ENCODE assay signal across 19 cellular contexts in the genomic region with DNA sequence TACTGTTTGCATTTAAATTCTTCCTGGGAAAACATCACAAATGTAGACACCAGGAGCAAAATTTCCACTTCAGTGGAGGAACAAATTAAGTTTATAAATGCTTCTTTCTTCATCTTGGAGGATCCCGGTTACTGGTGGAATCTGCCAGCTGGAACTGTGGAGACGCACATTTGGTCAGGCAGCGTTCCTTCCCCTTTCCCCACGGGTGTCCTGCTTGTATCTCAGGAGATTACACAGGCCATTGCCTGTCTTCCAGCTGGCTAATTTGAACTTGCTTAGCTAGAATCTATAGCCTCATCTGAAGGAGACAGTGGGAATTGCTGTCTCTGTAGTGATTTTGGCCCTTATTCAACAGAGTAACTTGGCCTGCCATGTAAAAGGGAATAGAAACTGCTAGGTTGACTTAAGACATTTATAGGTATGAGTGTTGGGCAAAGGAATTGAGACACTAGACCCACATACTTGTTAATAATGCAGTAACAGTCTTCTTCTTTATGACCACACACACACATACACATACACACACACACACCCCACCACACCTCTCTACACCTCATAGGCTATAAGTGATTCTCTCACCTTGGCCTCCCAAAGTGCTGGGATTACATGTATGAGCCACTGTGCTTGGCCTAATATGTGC. TPM values are rescaled to one million over a fixed set of nuclear protein-coding genes. Genes with fewer than 3 reads are reported as not detected.
A peak's percentile ranks its signal among the peaks of the same experiment; 100 is the strongest.
DNase-seq lines count a peak whose midpoint lies in the region; ATAC-seq and TF ChIP-seq lines count a peak whose summit lies in the region.
"Had no signal": no experiment of that assay in that cellular context is flagged by ENCODE, and none has a peak within 500 bp of the region (broad histone marks: within the 10 kb centered on the region; RNA-seq: fewer than 3 reads in every experiment).

No MANE protein-coding gene starts in this region.

- H3K27ac Mint-ChIP-seq in stimulated activated effector memory CD8-positive, alpha-beta T cell treated with anti-CD3 and anti-CD28 coated beads, Interleukin-12 subunit alpha, Interleukin-12 subunit beta, amount 100 ng/mL, for 72 hours = no peak overlapping the region
- H3K27ac Mint-ChIP-seq: HFFc6 had no signal

- H3F3A ChIP-seq in Loucy (ENCODE audit: low read depth) = no peaks in the 10 kb centered on the region

- DNase-seq in NOMO-1 (lab: John Stamatoyannopoulos, UW; ENCODE audit: unreplicated experiment in 2 of 2) (peak; percentile 1 to 34), NOMO-1 treated with dmso at 0.1 percent for 144 hours (lab: John Stamatoyannopoulos, UW; ENCODE audit: unreplicated experiment) (no peak), cerebellar cortex (ENCODE audit: low spot score) (peak; percentile 44), occipital lobe (lab: John Stamatoyannopoulos, UW) (no peak), HPDE6-E6E7 (ENCODE audit: extremely low spot score) (no peak)
- DNase-seq in stimulated activated effector memory CD8-positive, alpha-beta T cell treated with anti-CD3 and anti-CD28 coated beads, Interleukin-12 subunit alpha, Interleukin-12 subunit beta, amount 100 ng/mL, for 72 hours (ENCODE audit: low spot score in 2 of 2) = no peak
- DNase-seq in stimulated activated CD4-positive, alpha-beta T cell treated with anti-CD3 and anti-CD28 coated beads, Interleukin-2, amount 100 ng/mL, for 48 hours = no peak
- DNase-seq: HFFc6, KG1, NCI-H1105 treated with DMSO at 0.1 percent for 48 hours, NCI-H187, NCI-H446, NCI-H748 treated with DMSO at 0.1 percent for 48 hours had no signal

- no peaks in the 10 kb centered on the region for H3K36me3 ChIP-seq in Loucy (ENCODE audit: insufficient read depth, low read length)
- H3K36me3 ChIP-seq: SJSA1 had no signal

- H3K9ac ChIP-seq in Loucy (ENCODE audit: low read depth, low read length, poor library complexity, severe bottlenecking) = no peak overlapping the region

- no peaks in the 10 kb centered on the region for H3K27me3 ChIP-seq in Loucy (ENCODE audit: insufficient read depth, low read length, poor library complexity, severe bottlenecking)

- no peaks in the 10 kb centered on the region for H4K20me1 ChIP-seq in Loucy (ENCODE audit: insufficient read depth, low read length, poor library complexity, severe bottlenecking)

- H3K79me2 ChIP-seq in Loucy (ENCODE audit: insufficient read depth, low read length) = no peaks in the 10 kb centered on the region

- H3K4me1 Mint-ChIP-seq in stimulated activated effector memory CD8-positive, alpha-beta T cell treated with anti-CD3 and anti-CD28 coated beads, Interleukin-12 subunit alpha, Interleukin-12 subunit beta, amount 100 ng/mL, for 72 hours = no peaks in the 10 kb centered on the region

- H3K4me2 ChIP-seq in Loucy (ENCODE audit: low read depth, low read length, poor library complexity, severe bottlenecking) = no peak overlapping the region
- H3K4me2 ChIP-seq: GM23338 had no signal

- no peak overlapping the region for H3K4me3 ChIP-seq in Loucy (ENCODE audit: low read length, poor library complexity, severe bottlenecking)
- H3K4me3 ChIP-seq: GM23338, SJSA1 had no signal

- peak; percentile 36 for ATAC-seq in stimulated activated effector memory CD8-positive, alpha-beta T cell treated with anti-CD3 and anti-CD28 coated beads, Interleukin-12 subunit alpha, Interleukin-12 subunit beta, amount 100 ng/mL, for 72 hours
- ATAC-seq: GM23338 had no signal

- H3K9me3 Mint-ChIP-seq in stimulated activated effector memory CD8-positive, alpha-beta T cell treated with anti-CD3 and anti-CD28 coated beads, Interleukin-12 subunit alpha, Interleukin-12 subunit beta, amount 100 ng/mL, for 72 hours = no peaks in the 10 kb centered on the region
- H3K9me3 Mint-ChIP-seq: GM23338, HFFc6 had no signal

- H2AFZ ChIP-seq in Loucy (ENCODE audit: low read length) = 0 out of 2 replicates have a peak overlapping the region, but pooled peaks have one; percentile 46
- H2AFZ ChIP-seq: GM23338 had no signal

- H3K9me2 ChIP-seq in Loucy (replicated peaks; ENCODE audit: low read depth, low read length) = no peaks in the 10 kb centered on the region

- H3K9me3 ChIP-seq in Loucy (ENCODE audit: insufficient read depth, low read depth, low read length) = no peaks in the 10 kb centered on the region

- H3K4me1 ChIP-seq in Loucy (ENCODE audit: insufficient read depth, low read length, poor library complexity, severe bottlenecking) = peaks cover under 1% of the 10 kb centered on the region
- H3K4me1 ChIP-seq: SJSA1 had no signal

- no peak for TF ChIP-seq CTCF in Loucy (conservative IDR thresholded peaks at IDR 0.05; ENCODE audit: low read length)

- H3K36me3 Mint-ChIP-seq in stimulated activated effector memory CD8-positive, alpha-beta T cell treated with anti-CD3 and anti-CD28 coated beads, Interleukin-12 subunit alpha, Interleukin-12 subunit beta, amount 100 ng/mL, for 72 hours = no peaks in the 10 kb centered on the region

- H3K4me3 Mint-ChIP-seq in stimulated activated effector memory CD8-positive, alpha-beta T cell treated with anti-CD3 and anti-CD28 coated beads, Interleukin-12 subunit alpha, Interleukin-12 subunit beta, amount 100 ng/mL, for 72 hours = no peak overlapping the region
- H3K4me3 Mint-ChIP-seq: GM23338, HFFc6 had no signal

RNA-seq across cellular contexts. Expression of gene TSBP1, which starts 34.4 kb away (rescaled TPM):
- not detected for total RNA-seq in occipital lobe
- total RNA-seq: A172, GM23338, HFFc6, MCF 10A, RPMI7951, SJSA1 had no signal

Comparison
In these comparisons a context has a peak if more than half of its experiments do, and no peak if none do; other contexts are left out.
1. DNase-seq: peak in NOMO-1 (2 of 2) and cerebellar cortex (single experiment); none in NOMO-1 treated with dmso at 0.1 percent for 144 hours (single experiment), stimulated activated effector memory CD8-positive, alpha-beta T cell treated with anti-CD3 and anti-CD28 coated beads, Interleukin-12 subunit alpha, Interleukin-12 subunit beta, amount 100 ng/mL, for 72 hours (0 of 2), occipital lobe (single experiment), HPDE6-E6E7 (single experiment) and stimulated activated CD4-positive, alpha-beta T cell treated with anti-CD3 and anti-CD28 coated beads, Interleukin-2, amount 100 ng/mL, for 48 hours (0 of 2).